ENCODE assay signal across 12 cellular contexts in the genomic region with DNA sequence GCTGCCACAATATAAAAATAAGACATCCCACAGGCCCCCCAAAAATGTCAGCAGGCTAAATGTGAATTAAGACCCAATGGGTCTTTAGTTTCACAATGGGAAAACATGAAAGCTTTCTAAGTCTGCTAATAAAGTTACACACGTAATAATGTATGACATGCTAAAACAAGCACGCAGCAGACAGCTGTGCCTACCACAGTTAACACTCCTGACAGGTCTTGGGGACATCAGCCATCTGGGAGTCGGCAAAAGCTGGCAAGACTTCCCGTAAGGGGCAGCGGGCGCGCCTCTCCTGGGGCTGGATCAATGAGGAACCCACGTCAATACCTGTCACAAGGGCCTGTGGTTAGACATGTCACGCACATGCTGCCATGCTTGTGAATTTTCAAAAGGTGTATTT. TPM values are rescaled to one million over a fixed set of nuclear protein-coding genes. Genes with fewer than 3 reads are reported as not detected.
DNase-seq lines count a peak whose midpoint lies in the region; ATAC-seq and TF ChIP-seq lines count a peak whose summit lies in the region.
"Had no signal": no experiment of that assay in that cellular context is flagged by ENCODE, and none has a peak within 500 bp of the region (broad histone marks: within the 10 kb centered on the region; RNA-seq: fewer than 3 reads in every experiment).

No MANE protein-coding gene starts in this region.

- 77 to 93% (median 82%) methylated on average over 9 of the region's 9 CpGs for WGBS in spleen, 5 donors

- no peaks in the 10 kb centered on the region for H3K27me3 ChIP-seq in RWPE2 (ENCODE audit: insufficient read depth, poor library complexity, severe bottlenecking)
- no peaks in the 10 kb centered on the region for H3K27me3 ChIP-seq in lower lobe of right lung (ENCODE audit: low read depth)
- H3K27me3 ChIP-seq in spleen (replicated peaks in 1 of 7), result peaks cover 0 to 4% (median 0%) of the 10 kb centered on the region in 7 donors
- H3K27me3 ChIP-seq: adrenal gland, MG63 had no signal

- H3K9me3 ChIP-seq in RWPE2 (ENCODE audit: severe bottlenecking), result no peaks in the 10 kb centered on the region
- H3K9me3 ChIP-seq in lower lobe of right lung, result no peaks in the 10 kb centered on the region
- H3K9me3 ChIP-seq in spleen, result no peaks in the 10 kb centered on the region
- H3K9me3 ChIP-seq: adrenal gland, MG63 had no signal

- peaks cover 95% of the 10 kb centered on the region for H3K36me3 ChIP-seq in RWPE2 (ENCODE audit: low read depth)
- no peaks in the 10 kb centered on the region for H3K36me3 ChIP-seq in lower lobe of right lung
- no peaks in the 10 kb centered on the region for H3K36me3 ChIP-seq in spleen
- H3K36me3 ChIP-seq: adrenal gland had no signal

- no peak for TF ChIP-seq POLR2A in spleen (IDR thresholded peaks at IDR 0.05)

- TF ChIP-seq CTCF in GM12865 (IDR thresholded peaks at IDR 0.05; ENCODE audit: insufficient read depth, low read depth, low read length, missing control alignments), result no peak
- TF ChIP-seq CTCF in RWPE2 (IDR thresholded peaks at IDR 0.05; ENCODE audit: poor library complexity, severe bottlenecking), result no peak
- TF ChIP-seq CTCF in lower lobe of right lung (IDR thresholded peaks at IDR 0.05), result no peak
- TF ChIP-seq CTCF in spleen (IDR thresholded peaks at IDR 0.05 in 8 of 11, conservative IDR thresholded peaks at IDR 0.05 in 3 of 11), result no peak

- intact Hi-C loops in lower lobe of right lung (cut with DNase I) (no loop called here), spleen (cut with DNase I; ENCODE audit: low total_unique reads) (no loop called here)

- H3K4me3 ChIP-seq in GM12865 (ENCODE audit: low read depth, low read length), result no peak overlapping the region
- H3K4me3 ChIP-seq in RWPE2 (ENCODE audit: severe bottlenecking), result no peak overlapping the region
- H3K4me3 ChIP-seq in lower lobe of right lung, result no peak overlapping the region
- no peak overlapping the region for H3K4me3 ChIP-seq in spleen
- H3K4me3 ChIP-seq: adrenal gland, MG63 had no signal

- H3K27ac ChIP-seq in RWPE2 (ENCODE audit: poor library complexity, severe bottlenecking), result peak overlapping the region; percentile 98
- H3K27ac ChIP-seq in lower lobe of right lung, result no peak overlapping the region
- H3K27ac ChIP-seq in spleen, result peak overlapping the region in 6 of 8 donors; percentile 77 to 92 (median 86)
- H3K27ac ChIP-seq: adrenal gland had no signal

- peak; percentile 13 for DNase-seq in GM12865 (ENCODE audit: low read depth)
- DNase-seq in RWPE2 (ENCODE audit: low spot score), result no peak
- DNase-seq in lower lobe of right lung, result peak; percentile 36
- no peak for DNase-seq in spleen
- DNase-seq in HPDE6-E6E7 (ENCODE audit: extremely low spot score), result no peak
- DNase-seq in activated CD4-positive, alpha-beta T cell treated with anti-CD3 and anti-CD28 coated beads, Interleukin-2, amount 50 U/mL, for 48 hours, result no peak
- DNase-seq in COR-L47 (lab: John Stamatoyannopoulos, UW), result no peak
- DNase-seq: activated CD4-positive, alpha-beta memory T cell treated with anti-CD3 and anti-CD28 coated beads for 36 hours; adrenal gland; foreskin fibroblast; MG63 had no signal

- ATAC-seq in RWPE2 (ENCODE audit: low read depth), result no peak
- ATAC-seq in lower lobe of right lung, result no peak
- ATAC-seq: T-cell had no signal

- peaks cover 39% of the 10 kb centered on the region for H3K4me1 ChIP-seq in RWPE2 (ENCODE audit: insufficient read depth, poor library complexity, severe bottlenecking)
- peaks cover 54% of the 10 kb centered on the region for H3K4me1 ChIP-seq in lower lobe of right lung
- peaks cover 15 to 99% (median 51%) of the 10 kb centered on the region in 6 donors for H3K4me1 ChIP-seq in spleen

RNA-seq across cellular contexts. Expression of a gene that starts 45.1 kb away (rescaled TPM):
- 124 TPM for total RNA-seq in lower lobe of right lung
- total RNA-seq in spleen, result 100 to 1,000 TPM in 5 of 7 donors, 10 to 100 TPM in 2; 87.3 to 315 (median 121) TPM
- polyA plus RNA-seq in spleen, result 10 to 100 TPM; 15.4 to 33.0 (median 26.0) TPM

Comparison
In these comparisons a context has a peak if more than half of its experiments do, and no peak if none do; other contexts are left out.
1. DNase-seq: peak in GM12865 (single experiment) and lower lobe of right lung (single experiment); none in RWPE2 (single experiment), spleen (single experiment), HPDE6-E6E7 (single experiment), activated CD4-positive, alpha-beta T cell treated with anti-CD3 and anti-CD28 coated beads, Interleukin-2, amount 50 U/mL, for 48 hours (0 of 2) and COR-L47 (single experiment).